28 cellular contexts compared by ENCODE assay signal in the genomic region with DNA sequence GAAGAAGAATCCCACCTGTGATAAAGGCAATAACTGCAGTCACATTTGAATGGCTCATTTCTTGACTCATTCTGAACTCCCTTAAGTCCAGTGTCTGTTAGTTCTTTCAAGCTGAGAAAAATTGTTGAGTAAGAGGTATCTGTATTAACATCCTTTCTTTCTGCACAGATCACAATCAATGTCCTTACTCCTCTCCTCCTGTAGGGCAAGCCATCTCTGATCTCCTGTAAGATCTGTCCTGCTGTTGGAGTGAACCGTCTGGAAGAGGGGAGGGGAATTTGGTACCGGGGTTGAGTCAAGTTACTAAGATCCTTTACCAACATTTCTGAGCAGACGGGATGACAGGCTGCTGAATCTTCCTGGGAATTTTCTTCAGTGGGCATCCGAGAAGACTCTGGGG.
"Had no signal": no experiment of that assay in that cellular context is flagged by ENCODE, and none has a peak within 500 bp of the region (broad histone marks: within the 10 kb centered on the region; RNA-seq: fewer than 3 reads in every experiment).

No MANE protein-coding gene starts in this region.

- H3K4me3 ChIP-seq: colonic mucosa, coronary artery, dorsolateral prefrontal cortex, esophagus muscularis mucosa, esophagus squamous epithelium, gastrocnemius medialis, gastroesophageal sphincter, heart left ventricle, heart right ventricle, hepatocyte had no signal

- H3K4me2 ChIP-seq: hepatocyte had no signal

- H3K27ac Mint-ChIP-seq: dendritic cell treated with granulocyte-macrophage colony-stimulating factor and Interleukin-4, amounts not matched to agents 40 ng/mL and 50 ng/mL, for 4 days had no signal

- H3K27ac ChIP-seq: colonic mucosa, coronary artery, dorsolateral prefrontal cortex, epithelial cell of prostate, esophagus muscularis mucosa, esophagus squamous epithelium, gastrocnemius medialis, gastroesophageal sphincter, heart left ventricle, heart right ventricle, hepatocyte had no signal

- ATAC-seq: effector memory CD8-positive, alpha-beta T cell; esophagus mucosa; gastrocnemius medialis; gastroesophageal sphincter; heart left ventricle; heart right ventricle had no signal

- H3K9me3 ChIP-seq: colonic mucosa, esophagus muscularis mucosa, esophagus squamous epithelium, gastrocnemius medialis, gastroesophageal sphincter, heart left ventricle, heart right ventricle had no signal

- H2AFZ ChIP-seq: hepatocyte had no signal

- H3K36me3 ChIP-seq: colonic mucosa, esophagus muscularis mucosa, esophagus squamous epithelium, gastrocnemius medialis, gastroesophageal sphincter, heart left ventricle, heart right ventricle had no signal

- DNase-seq: colonic mucosa; cortex of kidney; dermis blood vessel endothelial cell; dorsolateral prefrontal cortex; effector CD4-positive, alpha-beta T cell; effector CD8-positive, alpha-beta T cell; effector memory CD4-positive, alpha-beta T cell; effector memory CD8-positive, alpha-beta T cell; erythroblast; esophagus squamous epithelium; foreskin fibroblast; foreskin melanocyte; gastrocnemius medialis; glutamatergic neuron; head of caudate nucleus; heart left ventricle; heart right ventricle had no signal

- H3K4me1 ChIP-seq: colonic mucosa, esophagus muscularis mucosa, esophagus squamous epithelium, gastrocnemius medialis, gastroesophageal sphincter, heart left ventricle, heart right ventricle had no signal

- H3K9me3 Mint-ChIP-seq: dendritic cell treated with granulocyte-macrophage colony-stimulating factor and Interleukin-4, amounts not matched to agents 40 ng/mL and 50 ng/mL, for 4 days; effector memory CD8-positive, alpha-beta T cell had no signal

- H3K4me3 Mint-ChIP-seq: dendritic cell treated with granulocyte-macrophage colony-stimulating factor and Interleukin-4, amounts not matched to agents 40 ng/mL and 50 ng/mL, for 4 days; effector memory CD8-positive, alpha-beta T cell had no signal

- H3K27me3 Mint-ChIP-seq: effector memory CD8-positive, alpha-beta T cell had no signal

- FAIRE-seq: colon, endometrium, endothelial cell of umbilical vein, frontal cortex had no signal

- H3K27me3 ChIP-seq: colonic mucosa, dorsolateral prefrontal cortex, esophagus muscularis mucosa, esophagus squamous epithelium, gastrocnemius medialis, gastroesophageal sphincter, heart left ventricle, heart right ventricle, hepatocyte had no signal
